Comparison of ENCODE assay signal across 19 cellular contexts in genomic region chrX:68839771-68840170, GRCh38.
"Had no signal": no experiment of that assay in that cellular context is flagged by ENCODE, and none has a peak within 500 bp of the region (broad histone marks: within the 10 kb centered on the region; RNA-seq: fewer than 3 reads in every experiment).

No MANE protein-coding gene starts in this region.

- ATAC-seq: foreskin keratinocyte; gastroesophageal sphincter; heart left ventricle; left colon; right lobe of liver; stimulated activated effector memory CD8-positive, alpha-beta T cell treated with anti-CD3 and anti-CD28 coated beads, Interleukin-12 subunit alpha, Interleukin-12 subunit beta, amount 100 ng/mL, for 72 hours had no signal

- H3K27me3 Mint-ChIP-seq: progenitor cell of endocrine pancreas had no signal

- H3K4me3 Mint-ChIP-seq: endodermal cell; nephron; neural progenitor cell; stimulated activated effector memory CD8-positive, alpha-beta T cell treated with anti-CD3 and anti-CD28 coated beads, Interleukin-12 subunit alpha, Interleukin-12 subunit beta, amount 100 ng/mL, for 72 hours had no signal

- DNase-seq: central memory CD4-positive, alpha-beta T cell; effector CD4-positive, alpha-beta T cell; foreskin keratinocyte; heart left ventricle; kidney glomerular epithelial cell; left colon; left ventricle myocardium inferior; mammary epithelial cell; mesendoderm; right lobe of liver; stimulated activated CD4-positive, alpha-beta T cell treated with anti-CD3 and anti-CD28 coated beads, Interleukin-2, amount 100 ng/mL, for 24 hours; stimulated activated CD4-positive, alpha-beta T cell treated with anti-CD3 and anti-CD28 coated beads, Interleukin-4, amount 100 ng/mL, for 24 hours; stimulated activated naive CD4-positive, alpha-beta T cell treated with Interleukin-2 at 50 U/mL for 16 hours had no signal

- H3K27ac Mint-ChIP-seq: endodermal cell; nephron; neural progenitor cell; progenitor cell of endocrine pancreas; stimulated activated effector memory CD8-positive, alpha-beta T cell treated with anti-CD3 and anti-CD28 coated beads, Interleukin-12 subunit alpha, Interleukin-12 subunit beta, amount 100 ng/mL, for 72 hours had no signal

- H3K9me3 Mint-ChIP-seq: nephron; stimulated activated effector memory CD8-positive, alpha-beta T cell treated with anti-CD3 and anti-CD28 coated beads, Interleukin-12 subunit alpha, Interleukin-12 subunit beta, amount 100 ng/mL, for 72 hours had no signal
